ENCODE assay signal across 12 cellular contexts in the genomic region with DNA sequence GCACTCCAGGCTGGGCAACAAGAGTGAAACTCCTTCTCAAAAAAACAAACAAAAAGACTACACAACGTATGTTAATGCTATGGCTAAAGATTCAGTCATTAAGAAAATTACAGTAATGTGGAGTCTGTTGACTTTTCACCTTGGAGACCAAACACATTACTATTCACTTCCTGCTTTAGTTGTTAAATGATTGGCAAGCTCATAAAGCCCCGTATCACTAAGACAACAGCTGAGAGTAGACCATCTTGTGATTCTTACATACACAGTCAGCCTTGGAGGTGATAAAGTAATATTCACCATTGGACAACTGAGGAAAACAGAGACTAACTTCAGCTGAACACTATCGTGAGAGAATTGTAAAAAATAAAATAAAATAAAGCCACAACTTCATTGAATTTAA.
A peak's percentile ranks its signal among the peaks of the same experiment; 100 is the strongest.
DNase-seq lines count a peak whose midpoint lies in the region; ATAC-seq and TF ChIP-seq lines count a peak whose summit lies in the region.
"Had no signal": no experiment of that assay in that cellular context is flagged by ENCODE, and none has a peak within 500 bp of the region (broad histone marks: within the 10 kb centered on the region; RNA-seq: fewer than 3 reads in every experiment).

No MANE protein-coding gene starts in this region.

- no peaks in the 10 kb centered on the region for H3K4me1 ChIP-seq in esophagus squamous epithelium
- H3K4me1 ChIP-seq: thyroid gland had no signal

- DNase-seq in DMS153 treated with DMSO at 0.1 percent for 48 hours (lab: John Stamatoyannopoulos, UW; ENCODE audit: unreplicated experiment) (peak; percentile 58), NCI-H69 (lab: John Stamatoyannopoulos, UW) (peak; percentile 91), iris pigment epithelial cell (ENCODE audit: low read depth) (peak; percentile 60), Calu3 (no peak), esophagus squamous epithelium (lab: John Stamatoyannopoulos, UW) (no peak)
- DNase-seq in activated naive CD8-positive, alpha-beta T cell treated with anti-CD3 and anti-CD28 coated beads, Interleukin-2, amount 50 U/mL, for 24 hours: no peak
- DNase-seq: activated CD4-positive, alpha-beta T cell treated with anti-CD3 and anti-CD28 coated beads for 4 hours; heart left ventricle; thyroid gland had no signal

- H3K9me3 ChIP-seq in esophagus squamous epithelium: no peaks in the 10 kb centered on the region
- H3K9me3 ChIP-seq: thyroid gland had no signal

- CTCF ChIA-PET in Calu3 (lab: Charles Lee): no interaction called here

- no TSS peak for BruUV-seq in Calu3 (replicated peaks; lab: Mats Ljungman, UMichigan)

- H3K4me3 ChIP-seq in esophagus squamous epithelium: no peak overlapping the region
- H3K4me3 ChIP-seq: heart left ventricle, thyroid gland had no signal

- no peak overlapping the region for H3K27ac ChIP-seq in esophagus squamous epithelium
- H3K27ac ChIP-seq: heart left ventricle, thyroid gland had no signal

- WGBS in esophagus squamous epithelium, 2 donors: 28 to 39% methylated on average over 3 of the region's 3 CpGs

- no peak for TF ChIP-seq POLR2A in esophagus squamous epithelium (IDR thresholded peaks at IDR 0.05)

- no peaks in the 10 kb centered on the region for H3K27me3 Mint-ChIP-seq in Calu3 (ENCODE audit: unreplicated experiment)
- no peaks in the 10 kb centered on the region for H3K27me3 Mint-ChIP-seq in activated naive CD8-positive, alpha-beta T cell treated with anti-CD3 and anti-CD28 coated beads, Interleukin-2, amount 50 U/mL, for 24 hours

- H3K27ac Mint-ChIP-seq in Calu3 (ENCODE audit: unreplicated experiment): no peak overlapping the region
- no peak overlapping the region for H3K27ac Mint-ChIP-seq in activated naive CD8-positive, alpha-beta T cell treated with anti-CD3 and anti-CD28 coated beads, Interleukin-2, amount 50 U/mL, for 24 hours
- H3K27ac Mint-ChIP-seq: naive thymus-derived CD8-positive, alpha-beta T cell had no signal

- no peak for TF ChIP-seq CTCF in Calu3 (IDR thresholded peaks at IDR 0.05; ENCODE audit: unreplicated experiment)
- TF ChIP-seq CTCF in esophagus squamous epithelium (IDR thresholded peaks at IDR 0.05): no peak

- ATAC-seq in HG03159 (IDR thresholded peaks at IDR 0.05; ENCODE audit: unreplicated experiment) (peak; percentile 78), HG03457 (IDR thresholded peaks at IDR 0.05; ENCODE audit: unreplicated experiment) (no peak)
- no peak for ATAC-seq in activated naive CD8-positive, alpha-beta T cell treated with anti-CD3 and anti-CD28 coated beads, Interleukin-2, amount 50 U/mL, for 24 hours

- H3K4me3 Mint-ChIP-seq in Calu3 (ENCODE audit: low read depth, unreplicated experiment): no peak overlapping the region
- H3K4me3 Mint-ChIP-seq in activated naive CD8-positive, alpha-beta T cell treated with anti-CD3 and anti-CD28 coated beads, Interleukin-2, amount 50 U/mL, for 24 hours: no peak overlapping the region
- H3K4me3 Mint-ChIP-seq: naive thymus-derived CD8-positive, alpha-beta T cell had no signal

- no peaks in the 10 kb centered on the region for H3K36me3 Mint-ChIP-seq in Calu3 (ENCODE audit: insufficient read depth, unreplicated experiment)
- H3K36me3 Mint-ChIP-seq in activated naive CD8-positive, alpha-beta T cell treated with anti-CD3 and anti-CD28 coated beads, Interleukin-2, amount 50 U/mL, for 24 hours (ENCODE audit: low read depth): no peaks in the 10 kb centered on the region
- H3K36me3 Mint-ChIP-seq: naive thymus-derived CD8-positive, alpha-beta T cell had no signal

- H3K36me3 ChIP-seq in esophagus squamous epithelium: no peaks in the 10 kb centered on the region
- H3K36me3 ChIP-seq: heart left ventricle, thyroid gland had no signal

- no peaks in the 10 kb centered on the region for H3K4me1 Mint-ChIP-seq in Calu3 (ENCODE audit: low read depth, unreplicated experiment)
- no peaks in the 10 kb centered on the region for H3K4me1 Mint-ChIP-seq in activated naive CD8-positive, alpha-beta T cell treated with anti-CD3 and anti-CD28 coated beads, Interleukin-2, amount 50 U/mL, for 24 hours
- H3K4me1 Mint-ChIP-seq: naive thymus-derived CD8-positive, alpha-beta T cell had no signal

- intact Hi-C loops in Calu3 (cut with micrococcal nuclease; ENCODE audit: unreplicated experiment): no loop called here
- intact Hi-C loops in esophagus squamous epithelium (cut with DNase I): no loop called here

- no peaks in the 10 kb centered on the region for H3K27me3 ChIP-seq in esophagus squamous epithelium
- H3K27me3 ChIP-seq: heart left ventricle, thyroid gland had no signal

- no peaks in the 10 kb centered on the region for H3K9me3 Mint-ChIP-seq in Calu3 (ENCODE audit: low read depth, unreplicated experiment)
- no peaks in the 10 kb centered on the region for H3K9me3 Mint-ChIP-seq in activated naive CD8-positive, alpha-beta T cell treated with anti-CD3 and anti-CD28 coated beads, Interleukin-2, amount 50 U/mL, for 24 hours
- H3K9me3 Mint-ChIP-seq: naive thymus-derived CD8-positive, alpha-beta T cell had no signal

Comparison
In these comparisons a context has a peak if more than half of its experiments do, and no peak if none do; other contexts are left out.
1. DNase-seq: peak in DMS153 treated with DMSO at 0.1 percent for 48 hours (single experiment), NCI-H69 (single experiment) and iris pigment epithelial cell (single experiment); none in Calu3 (single experiment), esophagus squamous epithelium (single experiment) and activated naive CD8-positive, alpha-beta T cell treated with anti-CD3 and anti-CD28 coated beads, Interleukin-2, amount 50 U/mL, for 24 hours (single experiment).